In genomic region chr6:121086876-121087275, GRCh38 we compare ENCODE assay signal across 24 cellular contexts.
"Had no signal": no experiment of that assay in that cellular context is flagged by ENCODE, and none has a peak within 500 bp of the region (broad histone marks: within the 10 kb centered on the region; RNA-seq: fewer than 3 reads in every experiment).

No MANE protein-coding gene starts in this region.

- H3K4me3 ChIP-seq: hepatocyte, left ventricle myocardium inferior, lung, neural progenitor cell, psoas muscle, tibial nerve, uterus had no signal

- DNase-seq: islet precursor cell; left ventricle myocardium inferior; mesendoderm; naive B cell; natural killer cell; nephron progenitor cell; occipital lobe; psoas muscle; right cardiac atrium; small intestine; stimulated activated CD4-positive, alpha-beta T cell treated with anti-CD3 and anti-CD28 coated beads, Interleukin-1b, Interleukin-23, amount 100 ng/mL, for 48 hours; stimulated activated CD4-positive, alpha-beta T cell treated with anti-CD3 and anti-CD28 coated beads, Interleukin-2, amount 100 ng/mL, for 48 hours; stimulated activated CD4-positive, alpha-beta T cell treated with anti-CD3 and anti-CD28 coated beads, Interleukin-4, amount 100 ng/mL, for 4 hours; stimulated activated CD8-positive, alpha-beta memory T cell treated with anti-CD3 and anti-CD28 coated beads, Interleukin-4, amount 100 ng/mL, for 48 hours; stimulated activated naive CD4-positive, alpha-beta T cell treated with Interleukin-2 at 50 U/mL for 16 hours; stimulated activated naive CD8-positive, alpha-beta T cell treated with anti-CD3 and anti-CD28 coated beads, Interleukin-15, amount 100 ng/mL, for 72 hours; substantia nigra; uterus had no signal

- ATAC-seq: natural killer cell; psoas muscle; right cardiac atrium; sciatic nerve; stimulated activated memory B cell treated with anti-CD40 and anti-IgM and Interleukin-4, amounts not matched to agents 10 μg/mL and 1 μg/mL and 100 μg/mL, for 72 hours; stimulated activated naive CD8-positive, alpha-beta T cell treated with anti-CD3 and anti-CD28 coated beads, Interleukin-15, amount 100 ng/mL, for 72 hours had no signal
